In the genomic region with DNA sequence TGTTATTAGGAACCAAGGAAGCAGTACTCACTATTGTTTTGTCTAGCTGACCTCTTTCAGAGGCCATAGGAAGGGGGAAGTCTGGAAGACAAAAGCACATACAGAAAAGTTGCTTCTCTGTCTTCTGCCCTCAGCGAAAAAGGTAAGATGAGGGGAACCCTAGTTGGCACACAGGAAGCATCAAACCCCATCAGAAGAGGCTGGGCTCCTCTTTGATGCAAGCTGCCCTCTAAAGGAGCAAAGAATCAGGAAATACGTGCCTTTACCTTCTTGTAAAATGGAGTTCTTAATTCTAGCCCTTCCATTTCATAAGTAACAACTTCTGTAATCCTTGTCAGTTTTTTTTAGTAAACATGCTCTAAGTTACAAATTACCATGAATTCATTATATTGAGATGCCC, we compare ENCODE assay signal across 1 cellular context.
TF ChIP-seq lines count a peak whose summit lies in the region.

No MANE protein-coding gene starts in this region.

TF ChIP-seq in GM12878, 131 proteins besides CTCF, POLR2A, EP300 and RAD21:
- no peak for TF ChIP-seq MEF2B (IDR thresholded peaks at IDR 0.05; ENCODE audit: partially characterized antibody, poor library complexity, severe bottlenecking)
- TF ChIP-seq EGR1 (IDR thresholded peaks at IDR 0.05; ENCODE audit: borderline replicate concordance in 1 of 2, low read depth in 2 of 2, low read length in 2 of 2): no peak
- no peak for TF ChIP-seq RBBP5 (conservative IDR thresholded peaks at IDR 0.05)
- TF ChIP-seq ETV6 (conservative IDR thresholded peaks at IDR 0.05 in 1 of 2, IDR thresholded peaks at IDR 0.05 in 1 of 2; ENCODE audit: borderline replicate concordance in 1 of 2, low read depth in 1 of 2): no peak
- no peak for TF ChIP-seq SUZ12 (IDR thresholded peaks at IDR 0.05; ENCODE audit: unreplicated experiment)
- no peak for TF ChIP-seq ESRRA (IDR thresholded peaks at IDR 0.05; ENCODE audit: low read length)
- TF ChIP-seq ZNF207 (IDR thresholded peaks at IDR 0.05; ENCODE audit: borderline replicate concordance): no peak
- TF ChIP-seq NR2C2 (IDR thresholded peaks at IDR 0.05; ENCODE audit: borderline replicate concordance, control insufficient read depth, insufficient read length, low read depth): no peak
- no peak for TF ChIP-seq JUND (IDR thresholded peaks at IDR 0.05; ENCODE audit: low read depth, low read length)
- no peak for TF ChIP-seq USF1 (IDR thresholded peaks at IDR 0.05; ENCODE audit: borderline replicate concordance, extremely low read length, insufficient read depth, low read depth, low read length)
